28 cellular contexts compared by ENCODE assay signal in the genomic region with DNA sequence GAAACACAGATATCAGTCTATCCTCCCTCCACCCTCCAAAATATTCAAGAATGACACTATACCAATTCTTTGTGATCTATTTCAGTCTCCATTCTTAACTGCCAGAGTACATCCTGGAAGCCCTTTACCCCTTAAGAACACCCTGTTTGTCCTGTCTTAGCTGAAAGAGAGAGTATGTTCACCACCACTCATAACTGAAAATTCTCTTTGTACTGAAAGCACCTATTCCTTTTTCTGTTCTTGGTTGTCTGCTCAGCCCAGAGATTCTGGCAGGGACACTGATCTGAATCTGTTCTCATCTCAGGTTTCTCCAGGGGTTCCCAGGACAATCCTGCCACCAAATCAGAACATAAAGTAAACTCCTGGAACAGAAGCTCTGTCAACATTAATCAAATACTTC. TPM values are rescaled to one million over a fixed set of nuclear protein-coding genes. Genes with fewer than 3 reads are reported as not detected.
"Had no signal": no experiment of that assay in that cellular context is flagged by ENCODE, and none has a peak within 500 bp of the region (broad histone marks: within the 10 kb centered on the region; RNA-seq: fewer than 3 reads in every experiment).

No MANE protein-coding gene starts in this region.

- DNase-seq: activated B cell treated with CpG ODN at 0.5 μM for 24 hours; activated CD4-positive, alpha-beta T cell treated with anti-CD3 and anti-CD28 coated beads for 36 hours; activated CD4-positive, alpha-beta T cell treated with anti-CD3 and anti-CD28 coated beads, Interleukin-2, amount 50 U/mL, for 4 hours; activated CD8-positive, alpha-beta memory T cell treated with anti-CD3 and anti-CD28 coated beads for 24 hours; activated CD8-positive, alpha-beta memory T cell treated with anti-CD3 and anti-CD28 coated beads, Interleukin-2, amount 50 U/mL, for 4 hours; activated T-cell treated with anti-CD3 and anti-CD28 coated beads, Interleukin-2, amount 50 U/mL, for 24 hours; adrenal gland; brain microvascular endothelial cell; caudate nucleus; effector memory CD4-positive, alpha-beta T cell; foreskin melanocyte; immature natural killer cell; lower lobe of right lung; naive thymus-derived CD4-positive, alpha-beta T cell; retina; stimulated activated CD4-positive, alpha-beta T cell treated with anti-CD3 and anti-CD28 coated beads, Interleukin-4, amount 100 ng/mL, for 24 hours; stimulated activated naive CD4-positive, alpha-beta T cell treated with Interleukin-2 at 50 U/mL for 16 hours had no signal

- H3K27ac ChIP-seq: adrenal gland, ascending aorta, brain microvascular endothelial cell, lower lobe of right lung, thoracic aorta, vagina had no signal

- H3K36me3 Mint-ChIP-seq: type B pancreatic cell had no signal

- H3K27me3 Mint-ChIP-seq: progenitor cell of endocrine pancreas, type B pancreatic cell had no signal

- H3K27me3 ChIP-seq: adrenal gland, ascending aorta, brain microvascular endothelial cell, vagina had no signal

- H3K27ac Mint-ChIP-seq: activated B cell treated with CpG ODN at 0.5 μM for 24 hours; activated CD4-positive, alpha-beta T cell treated with anti-CD3 and anti-CD28 coated beads for 36 hours; activated naive CD8-positive, alpha-beta T cell; activated T-cell treated with anti-CD3 and anti-CD28 coated beads, Interleukin-2, amount 50 U/mL, for 24 hours; activated T-helper 17 cell treated with anti-CD3 and anti-CD28 coated beads, Interleukin-2, amount 50 U/mL, for 72 hours; immature natural killer cell; naive thymus-derived CD4-positive, alpha-beta T cell; progenitor cell of endocrine pancreas; type B pancreatic cell had no signal

- H3K4me3 ChIP-seq: adrenal gland, ascending aorta, lower lobe of right lung, thoracic aorta, vagina had no signal

- H3K4me1 ChIP-seq: adrenal gland, ascending aorta, lower lobe of right lung, vagina had no signal

- H3K36me3 ChIP-seq: adrenal gland, ascending aorta, brain microvascular endothelial cell, lower lobe of right lung, thoracic aorta, vagina had no signal

- H3K4me3 Mint-ChIP-seq: activated B cell treated with CpG ODN at 0.5 μM for 24 hours; activated CD4-positive, alpha-beta T cell treated with anti-CD3 and anti-CD28 coated beads for 36 hours; activated naive CD8-positive, alpha-beta T cell; activated T-cell treated with anti-CD3 and anti-CD28 coated beads, Interleukin-2, amount 50 U/mL, for 24 hours; activated T-helper 17 cell treated with anti-CD3 and anti-CD28 coated beads, Interleukin-2, amount 50 U/mL, for 72 hours; immature natural killer cell; naive thymus-derived CD4-positive, alpha-beta T cell; neural crest cell; type B pancreatic cell had no signal

- H3K4me1 Mint-ChIP-seq: activated CD4-positive, alpha-beta T cell treated with anti-CD3 and anti-CD28 coated beads for 36 hours; activated T-helper 17 cell treated with anti-CD3 and anti-CD28 coated beads, Interleukin-2, amount 50 U/mL, for 72 hours; immature natural killer cell; naive thymus-derived CD4-positive, alpha-beta T cell; neural crest cell had no signal

- ATAC-seq: activated CD4-positive, alpha-beta T cell treated with anti-CD3 and anti-CD28 coated beads for 36 hours; activated T-helper 17 cell treated with anti-CD3 and anti-CD28 coated beads, Interleukin-2, amount 50 U/mL, for 72 hours; left lobe of liver had no signal

RNA-seq across cellular contexts. Expression of a gene that starts 25.4 kb away (rescaled TPM):
- total RNA-seq: activated B cell treated with CpG ODN at 0.5 μM for 24 hours; activated CD4-positive, alpha-beta T cell treated with anti-CD3 and anti-CD28 coated beads for 36 hours; activated T-helper 17 cell treated with anti-CD3 and anti-CD28 coated beads, Interleukin-2, amount 50 U/mL, for 72 hours; ascending aorta; neural crest cell; progenitor cell of endocrine pancreas had no signal

RNA-seq across cellular contexts. Expression of a gene that starts 31.2 kb away (rescaled TPM):
- total RNA-seq: activated B cell treated with CpG ODN at 0.5 μM for 24 hours; activated T-helper 17 cell treated with anti-CD3 and anti-CD28 coated beads, Interleukin-2, amount 50 U/mL, for 72 hours; ascending aorta; dermis microvascular lymphatic vessel endothelial cell; left lobe of liver; mesenteric fat pad; progenitor cell of endocrine pancreas had no signal
